7 cellular contexts compared by ENCODE assay signal in the genomic region with DNA sequence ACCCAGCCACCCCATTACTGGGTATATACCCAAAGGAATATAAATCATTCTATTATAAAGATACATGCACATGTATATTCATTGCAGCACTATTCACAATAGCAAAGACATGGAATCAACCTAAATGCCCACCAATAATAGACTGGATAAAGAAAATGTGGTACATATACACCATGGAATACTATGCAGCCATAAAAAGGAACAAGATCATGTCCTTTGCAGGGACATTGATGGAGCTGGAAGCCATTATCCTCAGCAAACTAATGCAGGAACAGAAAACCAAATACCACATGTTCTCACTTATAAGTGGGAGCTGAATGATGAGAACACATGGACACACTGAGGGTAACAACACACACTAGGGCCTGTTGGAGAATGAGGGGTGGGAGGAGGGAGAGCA. TPM values are rescaled to one million over a fixed set of nuclear protein-coding genes. Genes with fewer than 3 reads are reported as not detected.
"Had no signal": no experiment of that assay in that cellular context is flagged by ENCODE, and none has a peak within 500 bp of the region (broad histone marks: within the 10 kb centered on the region; RNA-seq: fewer than 3 reads in every experiment).

No MANE protein-coding gene starts in this region.

RNA-seq across cellular contexts. Expression of gene MYOT, which starts 14.5 kb away (rescaled TPM):
- total RNA-seq: GM23248, GM23338, H1, H4, H7, H9, HFFc6 had no signal
- polyA plus RNA-seq: H1 had no signal

RNA-seq across cellular contexts. Expression of gene PKD2L2, which starts 36.1 kb away (rescaled TPM):
- total RNA-seq: GM23248, GM23338, H1, H4, H7, H9, HFFc6 had no signal
- polyA plus RNA-seq: GM23248, H1 had no signal
